In genomic region chr12:29380536-29381523, GRCh38 we compare ENCODE assay signal across 8 cellular contexts. TPM values are rescaled to one million over a fixed set of nuclear protein-coding genes. Genes with fewer than 3 reads are reported as not detected.
A peak's percentile ranks its signal among the peaks of the same experiment; 100 is the strongest.
DNase-seq lines count a peak whose midpoint lies in the region; ATAC-seq and TF ChIP-seq lines count a peak whose summit lies in the region.

ERGIC2 (minus strand) TSS chr12:29381172; CDS start chr12:29371633, 9,539 bp downstream.

- no peaks in the 10 kb centered on the region for H3K9me2 ChIP-seq in SU-DHL-6 (replicated peaks; ENCODE audit: insufficient read depth, low read length)

- peaks cover 6% of the 10 kb centered on the region for H3K4me1 ChIP-seq in thymus (ENCODE audit: control insufficient read depth, insufficient read depth, low read length)

- peak; percentile 95 for ATAC-seq in HG02678 (IDR thresholded peaks at IDR 0.05; ENCODE audit: unreplicated experiment)
- peak; percentile 95 for ATAC-seq in activated naive CD8-positive, alpha-beta T cell treated with anti-CD3 and anti-CD28 coated beads, Interleukin-2, amount 10 ng/mL, durations not matched to agents 7 days and 5 days (ENCODE audit: low read depth)

- peak within 1 kb of the TSS; percentile 87 for H2AFZ ChIP-seq in SU-DHL-6 (ENCODE audit: low read depth, low read length, severe bottlenecking)

- H3K9me3 ChIP-seq in SU-DHL-6 (ENCODE audit: insufficient read depth, low read length) (no peaks in the 10 kb centered on the region), thymus (ENCODE audit: control insufficient read depth) (no peaks in the 10 kb centered on the region)

- H3K79me2 ChIP-seq in SU-DHL-6 (ENCODE audit: insufficient read depth, low read length) = peaks cover 50% of the 10 kb centered on the region

- peaks cover 11% of the 10 kb centered on the region for H3K36me3 Mint-ChIP-seq in activated naive CD8-positive, alpha-beta T cell treated with anti-CD3 and anti-CD28 coated beads, Interleukin-2, amount 10 ng/mL, durations not matched to agents 7 days and 5 days
- H3K36me3 Mint-ChIP-seq in osteocyte (ENCODE audit: unreplicated experiment) = peaks cover 8% of the 10 kb centered on the region

- H3K9me3 Mint-ChIP-seq in activated naive CD8-positive, alpha-beta T cell treated with anti-CD3 and anti-CD28 coated beads, Interleukin-2, amount 10 ng/mL, durations not matched to agents 7 days and 5 days = no peaks in the 10 kb centered on the region
- no peaks in the 10 kb centered on the region for H3K9me3 Mint-ChIP-seq in osteocyte (ENCODE audit: unreplicated experiment)

- under 1% methylated on average over 55 of the region's 55 CpGs for WGBS in thymus

- no peaks in the 10 kb centered on the region for H3F3A ChIP-seq in SU-DHL-6 (ENCODE audit: insufficient read depth)

- peak within 1 kb of the TSS; percentile 97 for H3K4me3 Mint-ChIP-seq in activated naive CD8-positive, alpha-beta T cell treated with anti-CD3 and anti-CD28 coated beads, Interleukin-2, amount 10 ng/mL, durations not matched to agents 7 days and 5 days
- peak within 1 kb of the TSS; percentile 91 for H3K4me3 Mint-ChIP-seq in osteocyte (ENCODE audit: unreplicated experiment)

- H3K4me2 ChIP-seq in SU-DHL-6 (ENCODE audit: low read depth, low read length, poor library complexity, severe bottlenecking) = peak within 1 kb of the TSS; percentile 95

- no peak for TF ChIP-seq CTCF in SU-DHL-6 (IDR thresholded peaks at IDR 0.05; ENCODE audit: insufficient read depth, low read length, poor library complexity, severe bottlenecking)
- no peak for TF ChIP-seq CTCF in osteocyte (IDR thresholded peaks at IDR 0.05)

- no peaks in the 10 kb centered on the region for H3K27me3 Mint-ChIP-seq in activated naive CD8-positive, alpha-beta T cell treated with anti-CD3 and anti-CD28 coated beads, Interleukin-2, amount 10 ng/mL, durations not matched to agents 7 days and 5 days
- peaks cover 12% of the 10 kb centered on the region for H3K27me3 Mint-ChIP-seq in osteocyte (ENCODE audit: unreplicated experiment)

- H3K9ac ChIP-seq in SU-DHL-6 (ENCODE audit: low read length) = peak within 1 kb of the TSS; percentile 86

- H3K36me3 ChIP-seq in SU-DHL-6 (ENCODE audit: low read length) (peaks cover 24% of the 10 kb centered on the region), thymus (ENCODE audit: control insufficient read depth, insufficient read depth) (peaks cover 3% of the 10 kb centered on the region)

- DNase-seq in NCI-H128 (lab: John Stamatoyannopoulos, UW; ENCODE audit: unreplicated experiment) (peak; percentile 99), head of caudate nucleus (peak; percentile 77 to 95 (median 88)), osteocyte (ENCODE audit: extremely low spot score, unreplicated experiment) (peak; percentile 96)
- DNase-seq in activated naive CD8-positive, alpha-beta T cell treated with anti-CD3 and anti-CD28 coated beads, Interleukin-2, amount 10 ng/mL, durations not matched to agents 7 days and 5 days = peak; percentile 81

- H3K4me3 ChIP-seq in SU-DHL-6 (ENCODE audit: insufficient read depth, low read length, poor library complexity, severe bottlenecking) (peak within 1 kb of the TSS; percentile 84), thymus (ENCODE audit: low read length) (peak within 1 kb of the TSS; percentile 98)

- peaks cover 27% of the 10 kb centered on the region for H3K4me1 Mint-ChIP-seq in activated naive CD8-positive, alpha-beta T cell treated with anti-CD3 and anti-CD28 coated beads, Interleukin-2, amount 10 ng/mL, durations not matched to agents 7 days and 5 days
- peaks cover 26% of the 10 kb centered on the region for H3K4me1 Mint-ChIP-seq in osteocyte (ENCODE audit: unreplicated experiment)

- POLR2A ChIA-PET in activated naive CD8-positive, alpha-beta T cell treated with anti-CD3 and anti-CD28 coated beads, Interleukin-2, amount 10 ng/mL, durations not matched to agents 7 days and 5 days (lab: Charles Lee) = interaction anchor here (1.0 to 1.4 kb wide), 3 partner anchors 9 to 1945 kb away, joined by 3 to 4 read pairs (median 3); no protein-coding TSS in a partner anchor

- H3K27ac ChIP-seq in SU-DHL-6 (ENCODE audit: low read depth, low read length) (peak within 1 kb of the TSS; percentile 78), thymus (ENCODE audit: low read depth) (peak within 1 kb of the TSS; percentile 98)

- no peaks in the 10 kb centered on the region for H3K27me3 ChIP-seq in SU-DHL-6 (ENCODE audit: low read length)
- no peaks in the 10 kb centered on the region for H3K27me3 ChIP-seq in thymus (ENCODE audit: control insufficient read depth, insufficient read depth)

- H4K20me1 ChIP-seq in SU-DHL-6 (ENCODE audit: low read depth, low read length) = peaks cover 5% of the 10 kb centered on the region

- peak; percentile 49 for TF ChIP-seq POLR2A in GM10847 (IDR thresholded peaks at IDR 0.05; ENCODE audit: extremely low read depth, insufficient read length)

- peak within 1 kb of the TSS; percentile 95 for H3K27ac Mint-ChIP-seq in activated naive CD8-positive, alpha-beta T cell treated with anti-CD3 and anti-CD28 coated beads, Interleukin-2, amount 10 ng/mL, durations not matched to agents 7 days and 5 days
- peak within 1 kb of the TSS; percentile 88 for H3K27ac Mint-ChIP-seq in osteocyte (ENCODE audit: unreplicated experiment)

- intact Hi-C loops in head of caudate nucleus (cut with DNase I) = no loop called here

RNA-seq across cellular contexts. Expression of gene ERGIC2, which starts in this region (rescaled TPM):
- total RNA-seq in activated naive CD8-positive, alpha-beta T cell treated with anti-CD3 and anti-CD28 coated beads, Interleukin-2, amount 10 ng/mL, durations not matched to agents 7 days and 5 days = 10 to 100 TPM; 61.1 to 68.2 TPM
- 70.3 and 77.5 TPM in 2 replicates for total RNA-seq in osteocyte
- 53.8 TPM for polyA plus RNA-seq in thymus

Comparison
In these comparisons a context has a peak if more than half of its experiments do, and no peak if none do; other contexts are left out.
1. Peak in every context shown above with its lines: DNase-seq, ATAC-seq, H3K4me3 ChIP-seq and H3K27ac ChIP-seq.